Comparison of ENCODE assay signal across 8 cellular contexts in the genomic region with DNA sequence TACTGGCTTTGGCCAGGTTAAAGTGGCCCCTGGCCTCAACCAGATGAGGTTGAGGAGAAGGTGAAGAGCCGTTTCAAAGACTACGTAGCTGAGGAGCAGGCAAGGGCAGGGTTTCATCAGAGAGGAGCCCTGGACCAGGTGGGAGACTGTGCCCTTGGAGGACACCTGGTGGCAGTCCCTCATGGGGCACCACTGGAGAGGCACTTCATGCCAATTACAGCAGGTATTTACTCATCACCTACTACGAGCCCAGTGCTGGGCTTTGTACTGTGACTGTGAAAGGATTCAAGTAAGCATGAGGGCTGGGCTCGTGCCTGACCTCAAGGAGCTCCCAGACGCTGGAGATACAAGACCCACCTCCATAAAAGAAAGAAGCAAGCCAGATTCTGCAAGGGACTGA. TPM values are rescaled to one million over a fixed set of nuclear protein-coding genes. Genes with fewer than 3 reads are reported as not detected.
DNase-seq lines count a peak whose midpoint lies in the region; FAIRE-seq and TF ChIP-seq lines count a peak whose summit lies in the region.

No MANE protein-coding gene starts in this region.

- DNase-seq in GM12891 (ENCODE audit: insufficient read length, low spot score) (no peak), brain microvascular endothelial cell (no peak), spleen (peak; percentile 81), dorsolateral prefrontal cortex (no peak), occipital lobe (lab: John Stamatoyannopoulos, UW) (no peak), NCI-H1105 (lab: John Stamatoyannopoulos, UW) (no peak), GM19238 (ENCODE audit: insufficient read length, low spot score) (no peak)

- H3K9ac ChIP-seq in SU-DHL-6 (ENCODE audit: low read length) = no peak overlapping the region

- no peaks in the 10 kb centered on the region for H4K20me1 ChIP-seq in SU-DHL-6 (ENCODE audit: low read depth, low read length)

- no peaks in the 10 kb centered on the region for H3K79me2 ChIP-seq in SU-DHL-6 (ENCODE audit: insufficient read depth, low read length)

- no peak overlapping the region for H2AFZ ChIP-seq in SU-DHL-6 (ENCODE audit: low read depth, low read length, severe bottlenecking)

- peak; percentile 28 for TF ChIP-seq CTCF in SU-DHL-6 (IDR thresholded peaks at IDR 0.05; ENCODE audit: insufficient read depth, low read length, poor library complexity, severe bottlenecking)
- peak; percentile 46 for TF ChIP-seq CTCF in brain microvascular endothelial cell (IDR thresholded peaks at IDR 0.05; ENCODE audit: low read depth, low read length, missing control alignments)
- TF ChIP-seq CTCF in spleen (IDR thresholded peaks at IDR 0.05 in 8 of 11, conservative IDR thresholded peaks at IDR 0.05 in 3 of 11) = peak in 8 of 11 experiments; percentile 33 to 57 (median 50)
- no peak for TF ChIP-seq CTCF in dorsolateral prefrontal cortex (IDR thresholded peaks at IDR 0.05 in 54 of 56, conservative IDR thresholded peaks at IDR 0.05 in 2 of 56; ENCODE audit: low read depth in 1 of 56, partially characterized antibody in 56 of 56)

- H3K9me3 ChIP-seq in SU-DHL-6 (ENCODE audit: insufficient read depth, low read length) = no peaks in the 10 kb centered on the region
- no peaks in the 10 kb centered on the region for H3K9me3 ChIP-seq in spleen

- FAIRE-seq in GM12891 (lab: Jason Lieb, UNC) = peak; percentile 64

- no peak overlapping the region for H3K27ac ChIP-seq in SU-DHL-6 (ENCODE audit: low read depth, low read length)
- H3K27ac ChIP-seq in brain microvascular endothelial cell = no peak overlapping the region
- no peak overlapping the region for H3K27ac ChIP-seq in spleen
- H3K27ac ChIP-seq in dorsolateral prefrontal cortex = no peak overlapping the region

- 73 to 92% (median 86%) methylated on average over 5 of the region's 5 CpGs for WGBS in spleen, 5 donors

- H3K36me3 ChIP-seq in SU-DHL-6 (ENCODE audit: low read length) = no peaks in the 10 kb centered on the region
- no peaks in the 10 kb centered on the region for H3K36me3 ChIP-seq in brain microvascular endothelial cell (replicated peaks)
- H3K36me3 ChIP-seq in spleen = no peaks in the 10 kb centered on the region

- no peak for TF ChIP-seq POLR2A in GM12891 (IDR thresholded peaks at IDR 0.05; ENCODE audit: low read depth, low read length)
- TF ChIP-seq POLR2A in spleen (IDR thresholded peaks at IDR 0.05) = no peak

- H3K27me3 ChIP-seq in SU-DHL-6 (ENCODE audit: low read length) (no peaks in the 10 kb centered on the region), brain microvascular endothelial cell (replicated peaks) (no peaks in the 10 kb centered on the region), spleen (replicated peaks in 1 of 7) (no peaks in the 10 kb centered on the region), dorsolateral prefrontal cortex (no peaks in the 10 kb centered on the region)

- no peak overlapping the region for H3K4me2 ChIP-seq in SU-DHL-6 (ENCODE audit: low read depth, low read length, poor library complexity, severe bottlenecking)

- in situ Hi-C loops in brain microvascular endothelial cell (cut with HindIII; ENCODE audit: low pct_ligation_motif_present, low sequenced_read_pairs) = no loop called here

- intact Hi-C loops in spleen (cut with DNase I; ENCODE audit: low total_unique reads) (no loop called here), dorsolateral prefrontal cortex (cut with DNase I) (no loop called here)

- H3F3A ChIP-seq in SU-DHL-6 (ENCODE audit: insufficient read depth) = no peaks in the 10 kb centered on the region

- H3K4me1 ChIP-seq in spleen = peaks cover 4 to 48% (median 19%) of the 10 kb centered on the region in 6 donors

- H3K9me2 ChIP-seq in SU-DHL-6 (replicated peaks; ENCODE audit: insufficient read depth, low read length) = no peaks in the 10 kb centered on the region

- H3K4me3 ChIP-seq in SU-DHL-6 (ENCODE audit: insufficient read depth, low read length, poor library complexity, severe bottlenecking) (no peak overlapping the region), brain microvascular endothelial cell (ENCODE audit: low read depth, low read length) (no peak overlapping the region), spleen (no peak overlapping the region), dorsolateral prefrontal cortex (no peak overlapping the region)

TF ChIP-seq in GM12891, 5 proteins besides CTCF, POLR2A, EP300 and RAD21:
- no peak for TF ChIP-seq PAX5 (IDR thresholded peaks at IDR 0.05; ENCODE audit: insufficient read depth, low read length, severe bottlenecking)
- no peak for TF ChIP-seq SPI1 (IDR thresholded peaks at IDR 0.05; ENCODE audit: low read depth, low read length)
- TF ChIP-seq POLR2AphosphoS5 (IDR thresholded peaks at IDR 0.05; ENCODE audit: low read depth, low read length) = no peak
- TF ChIP-seq TAF1 (IDR thresholded peaks at IDR 0.05; ENCODE audit: low read depth, low read length) = no peak
- no peak for TF ChIP-seq POU2F2 (IDR thresholded peaks at IDR 0.05; ENCODE audit: low read depth, low read length)
TF ChIP-seq in GM12891: peak in this region for 0.

RNA-seq across cellular contexts. Expression of a gene that starts 37.6 kb away (rescaled TPM):
- polyA plus RNA-seq in GM12891 (2012; ENCODE audit: low read depth, missing spikeins) = 4.7 TPM
- total RNA-seq in spleen = 10 to 100 TPM; 14.3 to 21.2 (median 16.2) TPM
- polyA plus RNA-seq in spleen = 1 to 10 TPM; 2.5 to 5.4 (median 4.6) TPM
- total RNA-seq in dorsolateral prefrontal cortex = 10 to 100 TPM; 14.2 to 34.2 (median 23.6) TPM
- total RNA-seq in occipital lobe = 18.7 TPM

Comparison
In these comparisons a context has a peak if more than half of its experiments do, and no peak if none do; other contexts are left out.
1. CTCF ChIP-seq: peak in SU-DHL-6 (single experiment), brain microvascular endothelial cell (single experiment) and spleen (8 of 11); none in dorsolateral prefrontal cortex (0 of 56).